1 cellular context compared by ENCODE assay signal in genomic region chr13:78830508-78830907, GRCh38.
TF ChIP-seq lines count a peak whose summit lies in the region.

No MANE protein-coding gene starts in this region.

TF ChIP-seq in GM23338, 12 proteins besides CTCF, POLR2A, EP300 and RAD21 (continued from another document):
- peak; percentile 56 for TF ChIP-seq REST (IDR thresholded peaks at IDR 0.05; ENCODE audit: unreplicated experiment)
- no peak for TF ChIP-seq ZNF331 (CRISPR knock-in tag; IDR thresholded peaks at IDR 0.05; ENCODE audit: low read depth)
- no peak for TF ChIP-seq NANOG (IDR thresholded peaks at IDR 0.05; ENCODE audit: borderline replicate concordance)
- TF ChIP-seq CREB1 (CRISPR knock-in tag; IDR thresholded peaks at IDR 0.05; ENCODE audit: low read depth) = no peak
